ENCODE assay signal across 8 cellular contexts in the genomic region with DNA sequence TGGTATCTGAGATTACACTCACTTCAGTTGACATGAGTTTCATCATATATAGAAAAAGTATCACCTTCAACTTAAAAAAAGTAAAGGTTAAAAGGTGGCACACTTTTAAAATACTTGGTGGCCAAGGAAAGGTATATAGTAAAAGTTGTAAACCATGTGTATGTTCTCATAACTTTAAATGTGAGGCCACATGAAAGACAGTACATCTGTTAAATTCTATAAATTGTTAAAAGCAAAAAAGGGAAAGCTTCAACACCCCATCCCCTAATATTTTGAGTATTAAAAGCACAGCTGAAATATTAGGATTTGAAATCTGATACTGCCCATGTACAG. TPM values are rescaled to one million over a fixed set of nuclear protein-coding genes. Genes with fewer than 3 reads are reported as not detected.
A peak's percentile ranks its signal among the peaks of the same experiment; 100 is the strongest.
DNase-seq lines count a peak whose midpoint lies in the region; ATAC-seq and TF ChIP-seq lines count a peak whose summit lies in the region.

No MANE protein-coding gene starts in this region.

- ATAC-seq in RWPE2 (ENCODE audit: low read depth) (no peak), GM21367 (IDR thresholded peaks at IDR 0.05; ENCODE audit: unreplicated experiment) (no peak), HG03521 (IDR thresholded peaks at IDR 0.05; ENCODE audit: unreplicated experiment) (no peak)

- H3K27me3 Mint-ChIP-seq in Calu3 (ENCODE audit: unreplicated experiment), result no peaks in the 10 kb centered on the region

- peak overlapping the region; percentile 96 for H3K27ac Mint-ChIP-seq in Calu3 (ENCODE audit: unreplicated experiment)

- BruUV-seq in Calu3 (replicated peaks; lab: Mats Ljungman, UMichigan), result no TSS peak

- H3K27ac ChIP-seq in RWPE2 (ENCODE audit: poor library complexity, severe bottlenecking) (peak overlapping the region; percentile 98), rectal smooth muscle tissue (ENCODE audit: low read depth, low read length) (peak overlapping the region; percentile 99)

- H3K4me3 ChIP-seq in RWPE2 (ENCODE audit: severe bottlenecking) (peak overlapping the region; percentile 63), epithelial cell of proximal tubule (ENCODE audit: low read depth, low read length) (peak overlapping the region; percentile 80), rectal smooth muscle tissue (ENCODE audit: low read length) (peak overlapping the region; percentile 98)

- H3K27me3 ChIP-seq in RWPE2 (ENCODE audit: insufficient read depth, poor library complexity, severe bottlenecking) (no peaks in the 10 kb centered on the region), rectal smooth muscle tissue (ENCODE audit: control insufficient read depth, insufficient read depth, low read length) (no peaks in the 10 kb centered on the region)

- intact Hi-C loops in Calu3 (cut with micrococcal nuclease; ENCODE audit: unreplicated experiment) (no loop called here), head of caudate nucleus (cut with DNase I) (loop anchor here (5.0 kb wide), 1 partner anchor 67 kb away; no protein-coding TSS in a partner anchor)

- H3K36me3 Mint-ChIP-seq in Calu3 (ENCODE audit: insufficient read depth, unreplicated experiment), result peaks cover 99% of the 10 kb centered on the region

- peaks cover 56% of the 10 kb centered on the region for H3K4me1 Mint-ChIP-seq in Calu3 (ENCODE audit: low read depth, unreplicated experiment)

- TF ChIP-seq CTCF in Calu3 (IDR thresholded peaks at IDR 0.05; ENCODE audit: unreplicated experiment) (no peak), RWPE2 (IDR thresholded peaks at IDR 0.05; ENCODE audit: poor library complexity, severe bottlenecking) (no peak), epithelial cell of proximal tubule (conservative IDR thresholded peaks at IDR 0.05; ENCODE audit: low read depth, low read length) (no peak)

- CTCF ChIA-PET in Calu3 (lab: Charles Lee), result interaction anchor here (1.2 to 1.4 kb wide), 7 partner anchors 7 to 489 kb away, joined by 3 to 7 read pairs (median 5); no protein-coding TSS in a partner anchor

- DNase-seq in Calu3 (no peak), RWPE2 (ENCODE audit: low spot score) (no peak), epithelial cell of proximal tubule (ENCODE audit: low read depth) (no peak), NCI-H1048 (lab: John Stamatoyannopoulos, UW) (no peak), head of caudate nucleus (no peak)

- no peaks in the 10 kb centered on the region for H3K9me3 Mint-ChIP-seq in Calu3 (ENCODE audit: low read depth, unreplicated experiment)

- H3K9me3 ChIP-seq in RWPE2 (ENCODE audit: severe bottlenecking), result no peaks in the 10 kb centered on the region

- no peak overlapping the region for H3K9ac ChIP-seq in rectal smooth muscle tissue (ENCODE audit: low read length)

- H3K4me3 Mint-ChIP-seq in Calu3 (ENCODE audit: low read depth, unreplicated experiment), result peak overlapping the region; percentile 89

- peaks cover 37% of the 10 kb centered on the region for H3K4me1 ChIP-seq in RWPE2 (ENCODE audit: insufficient read depth, poor library complexity, severe bottlenecking)
- peaks cover 24% of the 10 kb centered on the region for H3K4me1 ChIP-seq in rectal smooth muscle tissue (ENCODE audit: control insufficient read depth, insufficient read depth, low read length)

- peaks cover 69% of the 10 kb centered on the region for H3K36me3 ChIP-seq in RWPE2 (ENCODE audit: low read depth)
- peaks cover 16% of the 10 kb centered on the region for H3K36me3 ChIP-seq in rectal smooth muscle tissue (ENCODE audit: control insufficient read depth, insufficient read depth, low read length)

RNA-seq across cellular contexts. Expression of gene IRF2BP2, which starts 5.6 kb away (rescaled TPM):
- total RNA-seq in Calu3 (2022), result 192 and 196 TPM in 2 replicates
- 45.6 and 70.5 TPM in 2 replicates for total RNA-seq in epithelial cell of proximal tubule
